In genomic region chr11:74182635-74183034, GRCh38 we compare ENCODE assay signal across 17 cellular contexts. TPM values are rescaled to one million over a fixed set of nuclear protein-coding genes. Genes with fewer than 3 reads are reported as not detected.
DNase-seq lines count a peak whose midpoint lies in the region; ATAC-seq and TF ChIP-seq lines count a peak whose summit lies in the region.
"Had no signal": no experiment of that assay in that cellular context is flagged by ENCODE, and none has a peak within 500 bp of the region (broad histone marks: within the 10 kb centered on the region; RNA-seq: fewer than 3 reads in every experiment).

No MANE protein-coding gene starts in this region.

- no peaks in the 10 kb centered on the region for H3K9me2 ChIP-seq in GM23248 (ENCODE audit: insufficient read depth)
- H3K9me2 ChIP-seq: SK-N-SH had no signal

- H3K4me2 ChIP-seq in GM23248 (ENCODE audit: unreplicated experiment), result no peak overlapping the region
- no peak overlapping the region for H3K4me2 ChIP-seq in smooth muscle cell
- H3K4me2 ChIP-seq: SK-N-SH had no signal

- no peak for ATAC-seq in HG02623 (IDR thresholded peaks at IDR 0.05; ENCODE audit: unreplicated experiment)
- ATAC-seq: Right ventricle myocardium inferior had no signal

- DNase-seq in GM23248 (peak; percentile 25), RKO (ENCODE audit: low spot score) (peak; percentile 14), epithelial cell of esophagus (ENCODE audit: low read depth) (peak; percentile 75), smooth muscle cell (lab: John Stamatoyannopoulos, UW; ENCODE audit: unreplicated experiment) (no peak), NCI-H748 treated with DMSO at 0.1 percent for 48 hours (lab: John Stamatoyannopoulos, UW) (no peak)
- no peak for DNase-seq in activated CD8-positive, alpha-beta memory T cell treated with anti-CD3 and anti-CD28 coated beads, Interleukin-2, amount 50 U/mL, for 4 hours
- DNase-seq: ACHN; BE2C; CD4-positive, alpha-beta memory T cell; DMS79 treated with DMSO at 0.1 percent for 48 hours; Karpas-422; NCI-H1417 treated with DMSO at 0.1 percent for 48 hours; NCI-H2029 treated with DMSO at 0.1 percent for 48 hours; NCI-H524 treated with DMSO at 0.1 percent for 48 hours; SK-N-SH had no signal

- no peaks in the 10 kb centered on the region for H3K27me3 ChIP-seq in GM23248 (replicated peaks; ENCODE audit: insufficient read depth)
- H3K27me3 ChIP-seq in smooth muscle cell (ENCODE audit: low read depth), result no peaks in the 10 kb centered on the region
- H3K27me3 ChIP-seq: BE2C had no signal

- in situ Hi-C loops in GM23248 (cut with MboI), result no loop called here

- peaks cover 16% of the 10 kb centered on the region; the same call in 1 of the 2 replicates for H4K20me1 ChIP-seq in GM23248 (ENCODE audit: insufficient read depth)
- H4K20me1 ChIP-seq in smooth muscle cell (ENCODE audit: low read depth), result peaks cover 91% of the 10 kb centered on the region

- H3K79me2 ChIP-seq in GM23248 (ENCODE audit: insufficient read depth), result peaks cover 98% of the 10 kb centered on the region
- H3K79me2 ChIP-seq in smooth muscle cell (ENCODE audit: low read depth), result peaks cover 78% of the 10 kb centered on the region

- H3K4me1 ChIP-seq in GM23248 (ENCODE audit: insufficient read depth) (peaks cover 14% of the 10 kb centered on the region), smooth muscle cell (ENCODE audit: low read depth) (no peaks in the 10 kb centered on the region)
- H3K4me1 ChIP-seq: BE2C had no signal

- 84 to 89% methylated on average over 4 of the region's 4 CpGs for WGBS in GM23248 (ENCODE audit: low coverage in 1 of 2, low lambda C conversion rate in 2 of 2, missing lambda C conversion rate in 2 of 2), 2 experiments
- 79% methylated on average over 4 of the region's 4 CpGs for WGBS in smooth muscle cell (ENCODE audit: low lambda C conversion rate)

- TF ChIP-seq CTCF in epithelial cell of esophagus (IDR thresholded peaks at IDR 0.05; ENCODE audit: insufficient read depth, low read depth, low read length, missing control alignments), result no peak
- no peak for TF ChIP-seq CTCF in smooth muscle cell (IDR thresholded peaks at IDR 0.05; ENCODE audit: borderline replicate concordance, insufficient read depth, poor library complexity, severe bottlenecking)

- no peaks in the 10 kb centered on the region for H3K36me3 ChIP-seq in GM23248 (ENCODE audit: low read depth)
- H3K36me3 ChIP-seq in smooth muscle cell (ENCODE audit: low read depth), result no peaks in the 10 kb centered on the region

- H3K9ac ChIP-seq in GM23248, result no peak overlapping the region
- no peak overlapping the region for H3K9ac ChIP-seq in smooth muscle cell (ENCODE audit: low read depth)
- H3K9ac ChIP-seq: SK-N-SH had no signal

- H3F3A ChIP-seq in GM23248 (ENCODE audit: insufficient read depth) (peaks cover 9% of the 10 kb centered on the region; the same call in 1 of the 2 replicates), smooth muscle cell (ENCODE audit: low read depth) (no peaks in the 10 kb centered on the region)

- H3K27ac ChIP-seq in GM23248 (no peak overlapping the region), smooth muscle cell (ENCODE audit: low read depth) (peak overlapping the region; percentile 2)

- no peaks in the 10 kb centered on the region for H3K9me3 ChIP-seq in GM23248 (ENCODE audit: low read depth)
- no peaks in the 10 kb centered on the region for H3K9me3 ChIP-seq in smooth muscle cell (replicated peaks; ENCODE audit: low read depth)
- H3K9me3 ChIP-seq: BE2C, SK-N-SH had no signal

- H3K4me3 ChIP-seq in GM23248 (no peak overlapping the region), epithelial cell of esophagus (ENCODE audit: low read length) (no peak overlapping the region), smooth muscle cell (no peak overlapping the region)

- H2AFZ ChIP-seq in GM23248 (no peak overlapping the region), smooth muscle cell (ENCODE audit: low read depth) (no peak overlapping the region)

RNA-seq across cellular contexts. Expression of gene PPME1, which starts 11.5 kb away (rescaled TPM):
- 41.5 and 43.6 TPM in 2 replicates for total RNA-seq in GM23248 (2014; rRNA removed; shearing (Covaris generic))
- 62.1 and 63.5 TPM in 2 replicates for polyA plus RNA-seq in GM23248 (2016; fragmentation: Nextera tagmentation; extraction: Ambion mirVana)
- total RNA-seq in smooth muscle cell, result 44.9 and 67.1 TPM in 2 replicates
- polyA plus RNA-seq in smooth muscle cell, result 68.9 and 69.1 TPM in 2 replicates

RNA-seq across cellular contexts. Expression of gene C2CD3, which starts 11.8 kb away (rescaled TPM):
- total RNA-seq in GM23248 (2014; rRNA removed; shearing (Covaris generic)), result 9.2 and 29.6 TPM in 2 replicates
- 6.9 and 7.3 TPM in 2 replicates for polyA plus RNA-seq in GM23248 (2016; fragmentation: Nextera tagmentation; extraction: Ambion mirVana)
- 13.3 and 24.1 TPM in 2 replicates for total RNA-seq in smooth muscle cell
- polyA plus RNA-seq in smooth muscle cell, result 4.9 and 10.6 TPM in 2 replicates

Comparison
In these comparisons a context has a peak if more than half of its experiments do, and no peak if none do; other contexts are left out.
1. DNase-seq: peak in GM23248 (single experiment), RKO (single experiment) and epithelial cell of esophagus (single experiment); none in smooth muscle cell (single experiment), activated CD8-positive, alpha-beta memory T cell treated with anti-CD3 and anti-CD28 coated beads, Interleukin-2, amount 50 U/mL, for 4 hours (single experiment) and NCI-H748 treated with DMSO at 0.1 percent for 48 hours (single experiment).